1 cellular context compared by ENCODE assay signal in genomic region chr3:137764001-137764433, GRCh38.
TF ChIP-seq lines count a peak whose summit lies in the region.

SOX14 (plus strand) TSS chr3:137764315; CDS start chr3:137764785, 470 bp downstream.

TF ChIP-seq in HEK293, 187 proteins besides CTCF, POLR2A, EP300 and RAD21:
- TF ChIP-seq ZNF518A (tag by site-specific recombination; conservative IDR thresholded peaks at IDR 0.05; ENCODE audit: low read depth) (no peak), ZBTB7A (tag by site-specific recombination; IDR thresholded peaks at IDR 0.05; ENCODE audit: low read depth) (no peak), ZNF692 (tag by site-specific recombination; IDR thresholded peaks at IDR 0.05) (no peak), TCF7L2 (IDR thresholded peaks at IDR 0.05; ENCODE audit: borderline replicate concordance, low read depth, low read length) (peak; percentile 95), PATZ1 (tag by site-specific recombination; IDR thresholded peaks at IDR 0.05) (peak; percentile 41; the same call in 1 of the 2 replicates), GLIS1 (tag by site-specific recombination; IDR thresholded peaks at IDR 0.05) (peak; percentile 41; the same call in 1 of the 2 replicates), ZNF645 (tag by site-specific recombination; IDR thresholded peaks at IDR 0.05) (no peak), ZNF239 (tag by site-specific recombination; IDR thresholded peaks at IDR 0.05) (no peak), ZNF138 (tag by site-specific recombination; IDR thresholded peaks at IDR 0.05; ENCODE audit: borderline replicate concordance) (no peak), ZBTB49 (tag by site-specific recombination; IDR thresholded peaks at IDR 0.05; ENCODE audit: low read depth) (no peak), ZIC2 (tag by site-specific recombination; IDR thresholded peaks at IDR 0.05) (no peak), KLF1 (tag by site-specific recombination; IDR thresholded peaks at IDR 0.05) (no peak), ZNF501 (tag by site-specific recombination; IDR thresholded peaks at IDR 0.05) (no peak), ZNF394 (tag by site-specific recombination; IDR thresholded peaks at IDR 0.05; ENCODE audit: borderline replicate concordance) (no peak), KLF9 (tag by site-specific recombination; IDR thresholded peaks at IDR 0.05; ENCODE audit: low read depth) (no peak), ZNF585B (tag by site-specific recombination; IDR thresholded peaks at IDR 0.05) (no peak), SP2 (tag by site-specific recombination; IDR thresholded peaks at IDR 0.05) (peak; percentile 22; the same call in 1 of the 2 replicates), YY2 (tag by site-specific recombination; IDR thresholded peaks at IDR 0.05) (no peak), ZNF76 (tag by site-specific recombination; IDR thresholded peaks at IDR 0.05; ENCODE audit: borderline replicate concordance, low read depth) (no peak), ZEB2 (tag by site-specific recombination; IDR thresholded peaks at IDR 0.05) (no peak), ZNF214 (tag by site-specific recombination; IDR thresholded peaks at IDR 0.05; ENCODE audit: borderline replicate concordance) (no peak)
